In genomic region chr11:112289588-112290461, GRCh38 we compare ENCODE assay signal across 8 cellular contexts. TPM values are rescaled to one million over a fixed set of nuclear protein-coding genes. Genes with fewer than 3 reads are reported as not detected.
A peak's percentile ranks its signal among the peaks of the same experiment; 100 is the strongest.
DNase-seq lines count a peak whose midpoint lies in the region; ATAC-seq, FAIRE-seq and TF ChIP-seq lines count a peak whose summit lies in the region.

No MANE protein-coding gene starts in this region.

- H3K9me2 ChIP-seq in MM.1S (replicated peaks; ENCODE audit: insufficient read depth, low read length): no peaks in the 10 kb centered on the region

- no peak for TF ChIP-seq EP300 in GM12878 (IDR thresholded peaks at IDR 0.05; ENCODE audit: borderline replicate concordance in 1 of 2, control insufficient read depth in 1 of 2, low read depth in 2 of 2, low read length in 2 of 2)

- BruUV-seq in GM12878 (replicated peaks; lab: Mats Ljungman, UMichigan): no TSS peak

- H3F3A ChIP-seq in MM.1S (ENCODE audit: insufficient read depth, low read length): no peaks in the 10 kb centered on the region

- H3K79me2 ChIP-seq in MM.1S (ENCODE audit: low read length) (no peaks in the 10 kb centered on the region), GM12878 (ENCODE audit: control insufficient read depth, insufficient read depth, low read length) (no peaks in the 10 kb centered on the region)

- H3K27me3 ChIP-seq in MM.1S (replicated peaks; ENCODE audit: insufficient read depth, low read length): no peaks in the 10 kb centered on the region
- H3K27me3 ChIP-seq in GM12878 (replicated peaks in 1 of 2; ENCODE audit: control insufficient read depth in 2 of 2, insufficient read depth in 2 of 2, low read length in 1 of 2): no peaks in the 10 kb centered on the region
- H3K27me3 ChIP-seq in iPS DF 6.9 (ENCODE audit: control insufficient read depth, insufficient read depth, low read length): no peaks in the 10 kb centered on the region
- H3K27me3 ChIP-seq in gastrocnemius medialis: no peaks in the 10 kb centered on the region

- POLR2A ChIA-PET in GM12878 (lab: Charles Lee): no interaction called here

- H3K4me3 ChIP-seq in MM.1S (ENCODE audit: low read length): peak overlapping the region; percentile 65
- H3K4me3 ChIP-seq in GM12878: peak overlapping the region; percentile 68; the same call in 1 of the 2 replicates
- peak overlapping the region; percentile 56; the same call in 1 of the 2 replicates for H3K4me3 ChIP-seq in iPS DF 6.9 (ENCODE audit: low read length)
- peak overlapping the region; percentile 61 to 77 (median 68) for H3K4me3 ChIP-seq in gastrocnemius medialis

- no peak for FAIRE-seq in GM12878 (lab: Jason Lieb, UNC)

- TF ChIP-seq RAD21 in GM12878 (IDR thresholded peaks at IDR 0.05; ENCODE audit: insufficient read depth, low read depth, low read length): peak; percentile 71

- TF ChIP-seq POLR2A in GM12878 (IDR thresholded peaks at IDR 0.05; ENCODE audit: low read depth, low read length): no peak
- TF ChIP-seq POLR2A in gastrocnemius medialis (IDR thresholded peaks at IDR 0.05): peak; percentile 23 to 40

- 7% methylated on average over 37 of the region's 58 CpGs for WGBS in GM12878 (ENCODE audit: insufficient coverage, insufficient replicate concordance, low lambda C conversion rate, missing lambda C conversion rate)
- WGBS in iPS DF 6.9 (ENCODE audit: insufficient coverage, insufficient read length): no CpG with 5 or more reads among the region's 58 CpGs

- H3K36me3 ChIP-seq in MM.1S (replicated peaks; ENCODE audit: insufficient read depth, low read length) (no peaks in the 10 kb centered on the region), GM12878 (ENCODE audit: control insufficient read depth in 2 of 2, insufficient read depth in 2 of 2, low read length in 1 of 2) (no peaks in the 10 kb centered on the region), iPS DF 6.9 (ENCODE audit: control insufficient read depth, insufficient read depth, low read length) (no peaks in the 10 kb centered on the region), gastrocnemius medialis (no peaks in the 10 kb centered on the region)

- intact Hi-C loops in GM12878 (cut with micrococcal nuclease; ENCODE audit: unreplicated experiment): loop anchor here (1.0 to 2.0 kb wide), 5 partner anchors 164 to 999 kb away; no protein-coding TSS in a partner anchor
- intact Hi-C loops in gastrocnemius medialis (cut with DNase I; ENCODE audit: low total_unique reads): loop anchor here (1.0 to 10.0 kb wide), 5 partner anchors 164 to 1025 kb away; partner anchors contain the start of gene TTC12

- SMC1A ChIA-PET in GM12878 (lab: Charles Lee; ENCODE audit: uncharacterized antibody, unreplicated experiment): interaction anchor here (1.1 to 1.2 kb wide), 2 partner anchors 69 to 299 kb away, joined by 4 read pairs; no protein-coding TSS in a partner anchor

- H3K9me3 ChIP-seq in MM.1S (replicated peaks; ENCODE audit: insufficient read depth, low read length) (no peaks in the 10 kb centered on the region), GM12878 (replicated peaks; ENCODE audit: control insufficient read depth, insufficient read depth, low read length) (no peaks in the 10 kb centered on the region), iPS DF 6.9 (ENCODE audit: control insufficient read depth, insufficient read depth, low read length) (no peaks in the 10 kb centered on the region), gastrocnemius medialis (no peaks in the 10 kb centered on the region)

- ATAC-seq in GM12878: peak; percentile 100
- peak; percentile 63 to 70 for ATAC-seq in gastrocnemius medialis

- H3K4me1 ChIP-seq in MM.1S (ENCODE audit: low read length) (peaks cover 4% of the 10 kb centered on the region; the same call in 1 of the 2 replicates), GM12878 (ENCODE audit: control insufficient read depth, insufficient read depth, low read length) (peaks cover 4% of the 10 kb centered on the region; the same call in 1 of the 2 replicates), iPS DF 6.9 (ENCODE audit: control insufficient read depth, insufficient read depth, low read length) (0 out of 2 replicates have a peak, but pooled peaks cover 1% of the 10 kb centered on the region), gastrocnemius medialis (peaks cover 42 to 44% of the 10 kb centered on the region in 2 donors)

- DNase-seq in HCEC 1CT: peak; percentile 73
- peak; percentile 68 for DNase-seq in MM.1S
- peak; percentile 46 for DNase-seq in T1000 (lab: John Stamatoyannopoulos, UW)
- no peak for DNase-seq in GM12878 (ENCODE audit: low read depth, low spot score)
- DNase-seq in iPS DF 6.9 (ENCODE audit: low read depth, low spot score): no peak
- peak; percentile 63 to 67 for DNase-seq in gastrocnemius medialis
- DNase-seq in DMS153 (lab: John Stamatoyannopoulos, UW): no peak

- H2AFZ ChIP-seq in MM.1S (ENCODE audit: low read length): peak overlapping the region; percentile 97
- peak overlapping the region; percentile 86 for H2AFZ ChIP-seq in GM12878 (ENCODE audit: control insufficient read depth, low read depth, low read length)

- in situ Hi-C loops in GM12878 (cut with MboI) (loop anchor here (5.0 kb wide), 1 partner anchor 1002 kb away; no protein-coding TSS in a partner anchor), gastrocnemius medialis (cut with MboI; ENCODE audit: low sequenced_read_pairs in 4 of 4) (loop anchor here (5.0 to 25.0 kb wide), 4 partner anchors 265 to 997 kb away; no protein-coding TSS in a partner anchor)

- H3K4me2 ChIP-seq in MM.1S (ENCODE audit: low read depth, low read length): peak overlapping the region; percentile 97
- H3K4me2 ChIP-seq in GM12878 (ENCODE audit: control insufficient read depth, insufficient read depth): peak overlapping the region; percentile 98

- H4K20me1 ChIP-seq in MM.1S (ENCODE audit: insufficient read depth, low read length) (no peaks in the 10 kb centered on the region), GM12878 (ENCODE audit: control insufficient read depth, insufficient read depth) (no peaks in the 10 kb centered on the region)

- RAD21 ChIA-PET in GM12878 (lab: Charles Lee; ENCODE audit: unreplicated experiment): interaction anchor here (1.0 kb wide), 1 partner anchor 164 kb away, joined by 3 read pairs; no protein-coding TSS in a partner anchor

- H3K27ac ChIP-seq in MM.1S (ENCODE audit: low read length) (no peak overlapping the region), GM12878 (ENCODE audit: control insufficient read depth, insufficient read depth) (no peak overlapping the region), iPS DF 6.9 (ENCODE audit: low read length) (no peak overlapping the region), gastrocnemius medialis (peak overlapping the region; percentile 71 to 85 (median 82))

- H3K9ac ChIP-seq in MM.1S (ENCODE audit: low read length) (peak overlapping the region; percentile 43; the same call in 1 of the 2 replicates), GM12878 (ENCODE audit: control insufficient read depth, insufficient read depth, low read length) (peak overlapping the region; percentile 62; the same call in 1 of the 2 replicates)

- TF ChIP-seq CTCF in GM12872 (IDR thresholded peaks at IDR 0.05; ENCODE audit: insufficient read depth, low read depth, low read length) (peak; percentile 72; the same call in 2 of the 3 replicates), MM.1S (IDR thresholded peaks at IDR 0.05; ENCODE audit: low read length) (peak; percentile 84), GM12878 (IDR thresholded peaks at IDR 0.05 in 2 of 3, conservative IDR thresholded peaks at IDR 0.05 in 1 of 3; ENCODE audit: control insufficient read depth in 2 of 3, extremely low read depth in 1 of 3, insufficient read depth in 1 of 3, low read depth in 3 of 3, low read length in 3 of 3) (peak; percentile 72 to 73 (median 73)), gastrocnemius medialis (IDR thresholded peaks at IDR 0.05 in 4 of 5, conservative IDR thresholded peaks at IDR 0.05 in 1 of 5) (peak; percentile 79 to 96 (median 84))

- CTCF ChIA-PET in GM12878 (lab: Yijun Ruan, JAX): interaction anchor here (0.6 to 2.2 kb wide), 7 partner anchors 9 to 1000 kb away, joined by 3 to 23 read pairs (median 5); no protein-coding TSS in a partner anchor

TF ChIP-seq in GM12878, 131 proteins besides CTCF, POLR2A, EP300 and RAD21 (continues in another document):
- no peak for TF ChIP-seq STAT1 (conservative IDR thresholded peaks at IDR 0.05)
- TF ChIP-seq GATAD2B (conservative IDR thresholded peaks at IDR 0.05; ENCODE audit: low read depth): peak; percentile 64; the same call in 1 of the 2 replicates
- TF ChIP-seq SMC3 (IDR thresholded peaks at IDR 0.05; ENCODE audit: borderline replicate concordance, low read length): peak; percentile 49
- TF ChIP-seq CBX3 (IDR thresholded peaks at IDR 0.05; ENCODE audit: borderline replicate concordance, low read depth): no peak
- no peak for TF ChIP-seq PKNOX1 (IDR thresholded peaks at IDR 0.05)
- no peak for TF ChIP-seq SREBF2 (IDR thresholded peaks at IDR 0.05; ENCODE audit: low read length)
- TF ChIP-seq BACH1 (IDR thresholded peaks at IDR 0.05; ENCODE audit: borderline replicate concordance): 0 out of 2 replicates have a peak, but pooled peaks have one; percentile 36

RNA-seq across cellular contexts. Expression of gene PLET1, which starts 29.2 kb away (rescaled TPM):
- not detected in 2 replicates for total RNA-seq in GM12878 (2013; cell fraction: nucleolus; rRNA removed)
- not detected in 2 replicates for total RNA-seq in GM12878 (2014; rRNA removed)
- not detected in 2 replicates for total RNA-seq in GM12878 (2014; rRNA removed; fragmentation: Illumina TruSeq; extraction: Trizol)
- not detected in 2 replicates for total RNA-seq in GM12878 (2021)
- polyA plus RNA-seq in GM12878 (2011; ENCODE audit: low read depth): not detected
- not detected in 2 replicates for polyA plus RNA-seq in GM12878 (2011; rRNA removed)
- polyA plus RNA-seq in GM12878 (2011; cell fraction: cytosol; rRNA removed): not detected in 2 replicates
- not detected in 2 replicates for polyA plus RNA-seq in GM12878 (2011; cell fraction: nucleus; rRNA removed)
- not detected in 2 replicates for polyA plus RNA-seq in GM12878 (2012)
- polyA plus RNA-seq in GM12878 (2014; fragmentation: Illumina TruSeq; extraction: Trizol): not detected in 2 replicates
- not detected for polyA plus RNA-seq in GM12878 (2014; fragmentation: Nextera tagmentation; extraction: Ambion mirVana)
- not detected in 2 replicates for polyA plus RNA-seq in GM12878 (2014; rRNA removed)
- polyA plus RNA-seq in GM12878 (2016; fragmentation: Nextera tagmentation; extraction: Ambion mirVana): not detected
- polyA minus RNA-seq in GM12878 (2011; rRNA and poly(A)+ RNA removed): not detected in 2 replicates
- not detected in 2 replicates for polyA minus RNA-seq in GM12878 (2011; cell fraction: cytosol; rRNA and poly(A)+ RNA removed)
- polyA minus RNA-seq in GM12878 (2011; cell fraction: nucleus; rRNA and poly(A)+ RNA removed): not detected in 2 replicates
- total RNA-seq in gastrocnemius medialis: not detected

Comparison
In these comparisons a context has a peak if more than half of its experiments do, and no peak if none do; other contexts are left out.
1. DNase-seq: peak in HCEC 1CT (single experiment), MM.1S (single experiment), T1000 (single experiment) and gastrocnemius medialis (2 of 2); none in GM12878 (single experiment), iPS DF 6.9 (single experiment) and DMS153 (single experiment).
2. H3K27ac ChIP-seq: peak in gastrocnemius medialis (4 of 4); none in MM.1S (single experiment), GM12878 (single experiment) and iPS DF 6.9 (single experiment).
3. Peak in every context shown above with its lines, with median percentiles within 50 percentile points of each other: CTCF ChIP-seq and H3K4me3 ChIP-seq.